Comparison of ENCODE assay signal across 2 cellular contexts in genomic region chr1:59554752-59555151, GRCh38.
TF ChIP-seq lines count a peak whose summit lies in the region.

No MANE protein-coding gene starts in this region.

TF ChIP-seq in HepG2, 621 proteins besides CTCF, POLR2A, EP300 and RAD21 (continues in another document):
- no peak for TF ChIP-seq GLI4 (CRISPR knock-in tag; IDR thresholded peaks at IDR 0.05; ENCODE audit: borderline replicate concordance)
- no peak for TF ChIP-seq SPEN (CRISPR knock-in tag; IDR thresholded peaks at IDR 0.05; ENCODE audit: low read depth)
- TF ChIP-seq NCOA5 (CRISPR knock-in tag; IDR thresholded peaks at IDR 0.05), result no peak
- no peak for TF ChIP-seq MIER3 (CRISPR knock-in tag; IDR thresholded peaks at IDR 0.05; ENCODE audit: borderline replicate concordance)
- no peak for TF ChIP-seq HNRNPLL (IDR thresholded peaks at IDR 0.05; ENCODE audit: low read depth, low read length, poor library complexity, severe bottlenecking)
- no peak for TF ChIP-seq ZFP37 (CRISPR knock-in tag; IDR thresholded peaks at IDR 0.05; ENCODE audit: borderline replicate concordance)
- no peak for TF ChIP-seq SNAPC4 (CRISPR knock-in tag; IDR thresholded peaks at IDR 0.05)
- no peak for TF ChIP-seq DR1 (CRISPR knock-in tag; IDR thresholded peaks at IDR 0.05)
- no peak for TF ChIP-seq KDM3A (CRISPR knock-in tag; IDR thresholded peaks at IDR 0.05; ENCODE audit: low read depth)
- TF ChIP-seq FUBP1 (CRISPR knock-in tag; IDR thresholded peaks at IDR 0.05; ENCODE audit: borderline replicate concordance), result no peak
- TF ChIP-seq ZSCAN20 (CRISPR knock-in tag; IDR thresholded peaks at IDR 0.05; ENCODE audit: borderline replicate concordance), result no peak
- TF ChIP-seq CEBPB (IDR thresholded peaks at IDR 0.05; ENCODE audit: borderline replicate concordance, low read depth, low read length), result no peak
- no peak for TF ChIP-seq ZNF792 (CRISPR knock-in tag; IDR thresholded peaks at IDR 0.05)
- TF ChIP-seq ZNF749 (CRISPR knock-in tag; IDR thresholded peaks at IDR 0.05; ENCODE audit: borderline replicate concordance), result no peak
- TF ChIP-seq NR2F2 (IDR thresholded peaks at IDR 0.05; ENCODE audit: borderline replicate concordance, low read depth), result no peak
- no peak for TF ChIP-seq HINFP (CRISPR knock-in tag; IDR thresholded peaks at IDR 0.05; ENCODE audit: low read depth)

TF ChIP-seq in HEK293T, 16 proteins besides CTCF, POLR2A, EP300 and RAD21 (continued from another document):
- TF ChIP-seq TARDBP (IDR thresholded peaks at IDR 0.05) (no peak), SUZ12 (IDR thresholded peaks at IDR 0.05) (no peak), CTBP1 (IDR thresholded peaks at IDR 0.05; ENCODE audit: borderline replicate concordance) (no peak), HDGF (IDR thresholded peaks at IDR 0.05; ENCODE audit: borderline replicate concordance) (no peak), FOXK2 (IDR thresholded peaks at IDR 0.05) (no peak), NFRKB (IDR thresholded peaks at IDR 0.05) (no peak), LEF1 (IDR thresholded peaks at IDR 0.05; ENCODE audit: borderline replicate concordance) (no peak), PKNOX1 (IDR thresholded peaks at IDR 0.05) (no peak), BHLHE40 (IDR thresholded peaks at IDR 0.05; ENCODE audit: borderline replicate concordance) (no peak), ZNF384 (IDR thresholded peaks at IDR 0.05) (no peak), ELF4 (IDR thresholded peaks at IDR 0.05) (no peak)
